12 cellular contexts compared by ENCODE assay signal in the genomic region with DNA sequence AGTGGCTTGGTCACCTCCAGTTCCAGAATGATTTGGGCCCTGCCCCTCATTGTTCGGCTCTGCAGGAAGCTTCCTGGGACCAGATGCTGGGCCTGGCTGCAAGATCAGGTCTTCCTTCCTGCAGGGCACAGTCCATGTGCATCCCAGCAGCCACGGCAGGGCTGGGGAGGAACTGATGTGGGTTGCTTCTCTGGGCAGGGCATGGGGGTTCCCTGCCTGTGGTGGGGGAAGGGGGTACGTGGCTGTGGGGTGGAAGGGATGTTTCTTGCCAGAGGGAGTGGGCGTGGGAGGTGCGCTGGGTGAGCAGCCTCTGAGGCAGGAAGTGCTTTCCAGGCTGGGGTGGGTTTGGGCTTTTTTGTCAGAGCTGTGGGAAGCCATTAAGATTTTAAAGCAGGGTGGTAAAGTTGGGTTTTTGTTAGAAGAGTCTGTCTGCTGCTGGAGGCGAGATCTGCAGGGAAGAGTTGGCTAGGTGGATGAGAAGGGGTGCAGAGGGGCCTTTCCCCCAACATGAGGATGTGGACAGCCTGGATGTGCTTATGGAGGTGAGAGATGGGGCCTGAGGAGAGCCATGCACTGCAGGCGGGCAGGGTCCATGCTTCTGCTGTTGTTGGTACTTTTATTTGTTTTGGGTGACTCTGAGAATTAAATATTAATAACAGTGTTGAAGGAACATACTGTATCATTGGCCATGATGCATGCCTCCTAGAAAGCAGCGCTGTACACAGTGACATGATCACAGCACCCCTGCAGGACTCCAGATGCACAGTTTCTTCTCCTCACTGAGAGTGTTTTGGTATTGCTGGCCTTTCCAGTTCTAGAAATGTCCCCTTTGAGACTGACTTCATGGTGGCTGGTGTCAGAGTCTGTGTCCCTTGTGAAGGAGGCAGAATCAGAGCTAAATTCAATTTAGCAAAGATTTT. TPM values are rescaled to one million over a fixed set of nuclear protein-coding genes. Genes with fewer than 3 reads are reported as not detected.
DNase-seq lines count a peak whose midpoint lies in the region; ATAC-seq and TF ChIP-seq lines count a peak whose summit lies in the region.
"Had no signal": no experiment of that assay in that cellular context is flagged by ENCODE, and none has a peak within 500 bp of the region (broad histone marks: within the 10 kb centered on the region; RNA-seq: fewer than 3 reads in every experiment).

No MANE protein-coding gene starts in this region.

- POLR2A ChIA-PET in PC-3 (lab: Charles Lee; ENCODE audit: unreplicated experiment) = no interaction called here

- no peaks in the 10 kb centered on the region for H3K27me3 Mint-ChIP-seq in CD4-positive, CD25-positive, alpha-beta regulatory T cell
- no peaks in the 10 kb centered on the region for H3K27me3 Mint-ChIP-seq in activated naive CD4-positive, alpha-beta T cell treated with anti-CD3 and anti-CD28 coated beads, Interleukin-2, amount 10 ng/mL, durations not matched to agents 7 days and 5 days
- H3K27me3 Mint-ChIP-seq in natural killer cell (ENCODE audit: low read depth in 2 of 2) = no peaks in the 10 kb centered on the region

- peak in 1 of 2 donors; percentile 33 for ATAC-seq in CD4-positive, CD25-positive, alpha-beta regulatory T cell (ENCODE audit: low read depth in 2 of 2)
- ATAC-seq in natural killer cell (peak; percentile 45 to 57 (median 51)), PC-3 (no peak)

- H3K27ac ChIP-seq in CD4-positive, CD25-positive, alpha-beta regulatory T cell (ENCODE audit: insufficient read depth, low read length, poor library complexity, severe bottlenecking) = no peak overlapping the region
- H3K27ac ChIP-seq in smooth muscle cell (ENCODE audit: low read depth) (no peak overlapping the region), PC-3 (ENCODE audit: low read length) (no peak overlapping the region)
- H3K27ac ChIP-seq: heart right ventricle, tibial nerve had no signal

- H3K79me2 ChIP-seq in smooth muscle cell (ENCODE audit: low read depth) (no peaks in the 10 kb centered on the region), PC-3 (ENCODE audit: low read length) (no peaks in the 10 kb centered on the region)

- peaks cover 6 to 58% (median 27%) of the 10 kb centered on the region in 4 donors for H3K4me1 Mint-ChIP-seq in CD4-positive, CD25-positive, alpha-beta regulatory T cell
- H3K4me1 Mint-ChIP-seq in activated naive CD4-positive, alpha-beta T cell treated with anti-CD3 and anti-CD28 coated beads, Interleukin-2, amount 10 ng/mL, durations not matched to agents 7 days and 5 days = peaks cover 78% of the 10 kb centered on the region
- H3K4me1 Mint-ChIP-seq in natural killer cell = peaks cover 65 to 70% of the 10 kb centered on the region in 2 donors

- H3K4me2 ChIP-seq in smooth muscle cell (no peak overlapping the region), PC-3 (ENCODE audit: low read length) (no peak overlapping the region)

- H3K4me3 Mint-ChIP-seq in CD4-positive, CD25-positive, alpha-beta regulatory T cell = peak overlapping the region in 2 of 4 donors; percentile 44 to 83
- H3K4me3 Mint-ChIP-seq in activated naive CD4-positive, alpha-beta T cell treated with anti-CD3 and anti-CD28 coated beads, Interleukin-2, amount 10 ng/mL, durations not matched to agents 7 days and 5 days = peak overlapping the region; percentile 29
- H3K4me3 Mint-ChIP-seq in natural killer cell = peak overlapping the region; percentile 61

- peaks cover 6% of the 10 kb centered on the region for H3K36me3 ChIP-seq in CD4-positive, CD25-positive, alpha-beta regulatory T cell (ENCODE audit: control insufficient read depth, insufficient read depth, low read length)
- H3K36me3 ChIP-seq in smooth muscle cell (ENCODE audit: low read depth) = no peaks in the 10 kb centered on the region
- peaks cover 3% of the 10 kb centered on the region; the same call in 1 of the 2 replicates for H3K36me3 ChIP-seq in PC-3 (ENCODE audit: low read depth, low read length)

- peak overlapping the region; percentile 82 to 95 (median 86) for H3K27ac Mint-ChIP-seq in CD4-positive, CD25-positive, alpha-beta regulatory T cell
- H3K27ac Mint-ChIP-seq in activated naive CD4-positive, alpha-beta T cell treated with anti-CD3 and anti-CD28 coated beads, Interleukin-2, amount 10 ng/mL, durations not matched to agents 7 days and 5 days = peak overlapping the region; percentile 90
- peak overlapping the region; percentile 76 to 82 for H3K27ac Mint-ChIP-seq in natural killer cell

- 81% methylated on average over 8 of the region's 8 CpGs for WGBS in smooth muscle cell (ENCODE audit: low lambda C conversion rate)

- H3K4me3 ChIP-seq in CD4-positive, CD25-positive, alpha-beta regulatory T cell (ENCODE audit: low read depth, low read length) = no peak overlapping the region
- H3K4me3 ChIP-seq in smooth muscle cell = no peak overlapping the region
- no peak overlapping the region for H3K4me3 ChIP-seq in PC-3 (ENCODE audit: low read length)
- H3K4me3 ChIP-seq: heart right ventricle, tibial nerve had no signal

- no peaks in the 10 kb centered on the region for H3F3A ChIP-seq in smooth muscle cell (ENCODE audit: low read depth)
- no peaks in the 10 kb centered on the region for H3F3A ChIP-seq in PC-3 (ENCODE audit: low read length, unreplicated experiment)

- H3K9me3 Mint-ChIP-seq in CD4-positive, CD25-positive, alpha-beta regulatory T cell = no peaks in the 10 kb centered on the region
- H3K9me3 Mint-ChIP-seq in activated naive CD4-positive, alpha-beta T cell treated with anti-CD3 and anti-CD28 coated beads, Interleukin-2, amount 10 ng/mL, durations not matched to agents 7 days and 5 days = no peaks in the 10 kb centered on the region
- no peaks in the 10 kb centered on the region for H3K9me3 Mint-ChIP-seq in natural killer cell

- peaks cover 21% of the 10 kb centered on the region for H3K4me1 ChIP-seq in CD4-positive, CD25-positive, alpha-beta regulatory T cell (ENCODE audit: control insufficient read depth, insufficient read depth, low read length, poor library complexity, severe bottlenecking)
- H3K4me1 ChIP-seq in smooth muscle cell (ENCODE audit: low read depth) (no peaks in the 10 kb centered on the region), PC-3 (ENCODE audit: insufficient read depth, low read length) (no peaks in the 10 kb centered on the region)
- H3K4me1 ChIP-seq: Caco-2, tibial nerve had no signal

- H3K9me3 ChIP-seq in CD4-positive, CD25-positive, alpha-beta regulatory T cell (ENCODE audit: control insufficient read depth in 2 of 2, low read length in 2 of 2) = no peaks in the 10 kb centered on the region
- H3K9me3 ChIP-seq in smooth muscle cell (replicated peaks; ENCODE audit: low read depth) (no peaks in the 10 kb centered on the region), PC-3 (ENCODE audit: low read length) (no peaks in the 10 kb centered on the region)
- H3K9me3 ChIP-seq: Caco-2, heart right ventricle, tibial nerve had no signal

- peaks cover 34% of the 10 kb centered on the region for H3K36me3 Mint-ChIP-seq in CD4-positive, CD25-positive, alpha-beta regulatory T cell
- peaks cover 55% of the 10 kb centered on the region for H3K36me3 Mint-ChIP-seq in activated naive CD4-positive, alpha-beta T cell treated with anti-CD3 and anti-CD28 coated beads, Interleukin-2, amount 10 ng/mL, durations not matched to agents 7 days and 5 days
- H3K36me3 Mint-ChIP-seq in natural killer cell = peaks cover 12% of the 10 kb centered on the region

- BruUV-seq in PC-3 (replicated peaks; lab: Mats Ljungman, UMichigan) = no TSS peak

- intact Hi-C loops in natural killer cell (cut with micrococcal nuclease) = no loop called here
- intact Hi-C loops in PC-3 (cut with micrococcal nuclease) = no loop called here

- no peaks in the 10 kb centered on the region for H4K20me1 ChIP-seq in smooth muscle cell (ENCODE audit: low read depth)
- no peaks in the 10 kb centered on the region for H4K20me1 ChIP-seq in PC-3 (ENCODE audit: low read length)

- no peaks in the 10 kb centered on the region for H3K27me3 ChIP-seq in CD4-positive, CD25-positive, alpha-beta regulatory T cell (ENCODE audit: control insufficient read depth, insufficient read depth, low read length)
- H3K27me3 ChIP-seq in smooth muscle cell (ENCODE audit: low read depth) (no peaks in the 10 kb centered on the region), PC-3 (ENCODE audit: low read length) (no peaks in the 10 kb centered on the region)
- H3K27me3 ChIP-seq: heart right ventricle, tibial nerve had no signal

- CTCF ChIA-PET in activated naive CD4-positive, alpha-beta T cell treated with anti-CD3 and anti-CD28 coated beads, Interleukin-2, amount 10 ng/mL, durations not matched to agents 7 days and 5 days (lab: Charles Lee) = interaction anchor here (11.5 kb wide), 1 partner anchor 44 kb away, joined by 196 read pairs; no protein-coding TSS in a partner anchor
- CTCF ChIA-PET in PC-3 (lab: Charles Lee) = no interaction called here

- TF ChIP-seq CTCF in natural killer cell (IDR thresholded peaks at IDR 0.05) (no peak), smooth muscle cell (IDR thresholded peaks at IDR 0.05; ENCODE audit: borderline replicate concordance, insufficient read depth, poor library complexity, severe bottlenecking) (no peak), PC-3 (conservative IDR thresholded peaks at IDR 0.05; ENCODE audit: low read depth, low read length) (no peak)

- no peak overlapping the region for H2AFZ ChIP-seq in smooth muscle cell (ENCODE audit: low read depth)
- H2AFZ ChIP-seq in PC-3 (ENCODE audit: low read length) = no peak overlapping the region

- DNase-seq in CD4-positive, CD25-positive, alpha-beta regulatory T cell = peak in 1 of 3 donors; percentile 57
- DNase-seq in NCI-H69 (lab: John Stamatoyannopoulos, UW) = peak; percentile 60
- peak; percentile 68 for DNase-seq in activated naive CD4-positive, alpha-beta T cell treated with anti-CD3 and anti-CD28 coated beads, Interleukin-2, amount 10 ng/mL, durations not matched to agents 7 days and 5 days
- DNase-seq in natural killer cell = no peak
- DNase-seq in NCI-H524 (lab: John Stamatoyannopoulos, UW) = no peak
- DNase-seq in smooth muscle cell (lab: John Stamatoyannopoulos, UW; ENCODE audit: unreplicated experiment) = no peak
- no peak for DNase-seq in COLO668 (lab: John Stamatoyannopoulos, UW; ENCODE audit: unreplicated experiment)
- DNase-seq in PC-3 = no peak
- DNase-seq: Caco-2, heart right ventricle, MV-4-11 had no signal

- no peak overlapping the region for H3K9ac ChIP-seq in smooth muscle cell (ENCODE audit: low read depth)
- H3K9ac ChIP-seq in PC-3 (ENCODE audit: low read length) = no peak overlapping the region

- H3K9me2 ChIP-seq in PC-3 (replicated peaks; ENCODE audit: low read length) = no peaks in the 10 kb centered on the region

RNA-seq across cellular contexts. Expression of a gene that starts 45.3 kb away (rescaled TPM):
- total RNA-seq in CD4-positive, CD25-positive, alpha-beta regulatory T cell = 161 TPM
- 10 to 100 TPM; 11.3 to 12.7 (median 11.4) TPM for polyA plus RNA-seq in CD4-positive, CD25-positive, alpha-beta regulatory T cell
- 100 to 1,000 TPM; 299 to 456 (median 329) TPM for total RNA-seq in natural killer cell
- total RNA-seq in smooth muscle cell = 10.6 and 12.2 TPM in 2 replicates
- 14.2 and 19.4 TPM in 2 replicates for polyA plus RNA-seq in smooth muscle cell
- total RNA-seq in PC-3 (2014; rRNA removed) = 23.3 and 36.2 TPM in 2 replicates

Comparison
In these comparisons a context has a peak if more than half of its experiments do, and no peak if none do; other contexts are left out.
1. DNase-seq: peak in NCI-H69 (single experiment) and activated naive CD4-positive, alpha-beta T cell treated with anti-CD3 and anti-CD28 coated beads, Interleukin-2, amount 10 ng/mL, durations not matched to agents 7 days and 5 days (single experiment); none in natural killer cell (single experiment), NCI-H524 (0 of 2), smooth muscle cell (single experiment), COLO668 (single experiment) and PC-3 (single experiment).
2. Peak in every context shown above with its lines, with median percentiles within 50 percentile points of each other: H3K27ac Mint-ChIP-seq.